Comparison of ENCODE assay signal across 25 cellular contexts in the genomic region with DNA sequence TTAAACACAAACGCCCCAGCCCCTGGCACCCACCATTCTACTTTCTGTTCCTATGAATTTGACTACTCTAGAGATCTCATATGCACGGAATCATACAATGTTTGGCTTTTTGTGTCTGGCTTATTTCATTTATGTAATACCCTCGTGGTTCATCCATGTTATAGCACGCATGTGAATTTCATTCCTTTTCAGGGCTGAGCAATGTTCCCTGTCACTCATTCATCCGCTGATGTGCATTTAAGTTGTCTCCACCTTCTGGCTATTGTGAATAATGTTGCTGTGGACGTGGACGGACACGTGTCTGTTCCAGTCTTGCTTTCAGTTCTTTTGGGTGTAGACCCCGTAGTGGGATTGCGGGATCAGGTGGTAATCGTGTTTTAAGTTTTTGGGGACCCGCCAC.
"Had no signal": no experiment of that assay in that cellular context is flagged by ENCODE, and none has a peak within 500 bp of the region (broad histone marks: within the 10 kb centered on the region; RNA-seq: fewer than 3 reads in every experiment).

No MANE protein-coding gene starts in this region.

- H3K27me3 ChIP-seq: ovary, uterus had no signal

- H3K36me3 ChIP-seq: left lung, lower lobe of right lung, neutrophil, ovary, prostate gland, sigmoid colon, spleen, suprapubic skin, tibial nerve, uterus had no signal

- H3K4me1 ChIP-seq: lower lobe of right lung, prostate gland, sigmoid colon, suprapubic skin, uterus had no signal

- ATAC-seq: left colon; left lung; lower lobe of right lung; naive thymus-derived CD8-positive, alpha-beta T cell; right cardiac atrium; stimulated activated effector memory CD8-positive, alpha-beta T cell treated with anti-CD3 and anti-CD28 coated beads, Interleukin-12 subunit alpha, Interleukin-12 subunit beta, amount 100 ng/mL, for 72 hours had no signal

- H3K4me3 ChIP-seq: left lung, lower lobe of right lung, ovary, prostate gland, sigmoid colon, spleen, suprapubic skin, tibial nerve, uterus had no signal

- H3K27ac ChIP-seq: left lung, lower lobe of right lung, neutrophil, ovary, prostate gland, sigmoid colon, spleen, suprapubic skin, tibial nerve, uterus had no signal

- H3K9me3 ChIP-seq: left lung, lower lobe of right lung, neutrophil, ovary, prostate gland, sigmoid colon, spleen, suprapubic skin, tibial nerve, uterus had no signal

- DNase-seq: hypothalamus; immature natural killer cell; kidney; left colon; left lung; mammary epithelial cell; mesenchymal stem cell; naive thymus-derived CD8-positive, alpha-beta T cell; occipital lobe; ovary; retina; right cardiac atrium; sigmoid colon; small intestine; spleen; stimulated activated CD4-positive, alpha-beta T cell treated with anti-CD3 and anti-CD28 coated beads, Interleukin-4, amount 100 ng/mL, for 24 hours; stimulated activated naive CD4-positive, alpha-beta T cell; uterus had no signal

- FAIRE-seq: islet of Langerhans, kidney, small intestine had no signal
